In genomic region chr5:178859625-178860521, GRCh38 we compare ENCODE assay signal across 8 cellular contexts. TPM values are rescaled to one million over a fixed set of nuclear protein-coding genes. Genes with fewer than 3 reads are reported as not detected.
DNase-seq lines count a peak whose midpoint lies in the region; ATAC-seq, FAIRE-seq and TF ChIP-seq lines count a peak whose summit lies in the region.

Gene ZNF354B (plus strand): TSS chr5:178859953. CDS start chr5:178861048, 1,095 bp downstream.

- H3K36me3 ChIP-seq in keratinocyte (ENCODE audit: control insufficient read depth in 2 of 2, extremely low read depth in 1 of 2, insufficient read depth in 2 of 2, low read length in 2 of 2), result peaks cover 1 to 3% of the 10 kb centered on the region in 2 experiments

- DNase-seq in AG09309 (ENCODE audit: low read depth), result peak; percentile 74
- peak; percentile 94 for DNase-seq in NCI-H345 (lab: John Stamatoyannopoulos, UW)
- DNase-seq in cerebellar nuclear complex (lab: John Stamatoyannopoulos, UW), result peak; percentile 41 to 81
- peak; percentile 59 for DNase-seq in keratinocyte (ENCODE audit: low read depth, low spot score)
- DNase-seq in stimulated activated CD4-positive, alpha-beta T cell treated with anti-CD3 and anti-CD28 coated beads, Interleukin-12 subunit alpha, Interleukin-12 subunit beta, amount 100 ng/mL, for 48 hours (ENCODE audit: low read depth in 2 of 3, low spot score in 1 of 3), result peak; percentile 74 to 82 (median 78)

- peak within 1 kb of the TSS; percentile 56 for H3K4me3 ChIP-seq in AG09309 (ENCODE audit: control insufficient read depth, low read depth, low read length)
- peak within 1 kb of the TSS; percentile 62 to 73 (median 71) for H3K4me3 ChIP-seq in keratinocyte (ENCODE audit: control insufficient read depth in 2 of 3, extremely low read depth in 1 of 3, insufficient read depth in 2 of 3, low read depth in 1 of 3, low read length in 3 of 3)

- peak; percentile 98 for ATAC-seq in HG03175 (IDR thresholded peaks at IDR 0.05; ENCODE audit: unreplicated experiment)
- peak; percentile 98 to 99 for ATAC-seq in activated CD4-positive, CD25-positive, alpha-beta regulatory T cell treated with anti-CD3 and anti-CD28 coated beads, Interleukin-2, amount 50 U/mL, for 24 hours

- peak; percentile 17 for TF ChIP-seq CTCF in AG09309 (IDR thresholded peaks at IDR 0.05; ENCODE audit: control insufficient read depth, insufficient read depth, low read depth, low read length, missing control alignments)
- TF ChIP-seq CTCF in keratinocyte (optimal IDR thresholded peaks at IDR 0.05 in 1 of 3, IDR thresholded peaks at IDR 0.05 in 1 of 3, conservative IDR thresholded peaks at IDR 0.05 in 1 of 3; ENCODE audit: extremely low read depth in 1 of 3, insufficient read depth in 2 of 3, low read length in 3 of 3), result peak in 2 of 3 experiments; percentile 7 to 15

- no peaks in the 10 kb centered on the region for H4K20me1 ChIP-seq in keratinocyte (ENCODE audit: control insufficient read depth, extremely low read depth, insufficient read depth, low read length)

- peak within 1 kb of the TSS; percentile 74 for H3K9ac ChIP-seq in keratinocyte (ENCODE audit: control insufficient read depth, extremely low read depth, insufficient read depth, low read length)

- peak within 1 kb of the TSS; percentile 48 for H2AFZ ChIP-seq in keratinocyte (ENCODE audit: control insufficient read depth, low read length)

- H3K4me1 ChIP-seq in keratinocyte (ENCODE audit: control insufficient read depth, extremely low read depth, insufficient read depth, low read length), result peaks cover 6% of the 10 kb centered on the region

- H3K9me3 ChIP-seq in keratinocyte (ENCODE audit: control insufficient read depth, low read depth, low read length), result peaks cover 2% of the 10 kb centered on the region

- H3K4me2 ChIP-seq in keratinocyte (ENCODE audit: control insufficient read depth, extremely low read depth, insufficient read depth, low read depth, low read length), result peak within 1 kb of the TSS; percentile 74

- H3K79me2 ChIP-seq in keratinocyte (ENCODE audit: control insufficient read depth, insufficient read depth, low read length), result peaks cover 23% of the 10 kb centered on the region

- TF ChIP-seq POLR2A in GM18951 (IDR thresholded peaks at IDR 0.05; ENCODE audit: extremely low read depth, insufficient read depth, insufficient read length), result peak; percentile 64

- no peaks in the 10 kb centered on the region for H3K9me1 ChIP-seq in keratinocyte (ENCODE audit: control insufficient read depth, extremely low read depth, insufficient read depth, low read length)

- peak; percentile 29 for FAIRE-seq in keratinocyte (lab: Jason Lieb, UNC)

- H3K27me3 ChIP-seq in keratinocyte (ENCODE audit: control insufficient read depth, extremely low read depth, insufficient read depth, low read length), result no peaks in the 10 kb centered on the region

- peak within 1 kb of the TSS; percentile 56 for H3K27ac ChIP-seq in keratinocyte (ENCODE audit: control insufficient read depth, insufficient read depth, low read length)

- in situ Hi-C loops in GM18951 (cut with MboI; ENCODE audit: low sequenced_read_pairs, unreplicated experiment), result no loop called here

- dilution Hi-C loops in keratinocyte (cut with MboI; ENCODE audit: extremely low pct_ligation_motif_present, low sequenced_read_pairs), result no loop called here

RNA-seq across cellular contexts. Expression of gene ZNF354B, which starts in this region (rescaled TPM):
- polyA plus RNA-seq in keratinocyte, result 6.4 to 10.2 TPM (median 8.6 TPM) in 3 replicates
- polyA plus RNA-seq in keratinocyte (2011; ENCODE audit: low read depth), result 5.0 TPM
- 1.6 and 3.2 TPM in 2 replicates for polyA plus RNA-seq in keratinocyte (2011; cell fraction: cytosol; rRNA removed)
- polyA plus RNA-seq in keratinocyte (2011; cell fraction: nucleus; rRNA removed), result 25.6 and 29.6 TPM in 2 replicates
- 4.2 and 5.4 TPM in 2 replicates for polyA plus RNA-seq in keratinocyte (2012; ENCODE audit: low replicate concordance)
- polyA minus RNA-seq in keratinocyte, result 4.4 to 8.7 TPM in 2 of 3 replicates, not detected in the other
- polyA minus RNA-seq in keratinocyte (2011; cell fraction: cytosol; rRNA and poly(A)+ RNA removed), result 1.9 TPM
- 6.6 and 12.5 TPM in 2 replicates for polyA minus RNA-seq in keratinocyte (2011; cell fraction: nucleus; rRNA and poly(A)+ RNA removed)

Comparison
In these comparisons a context has a peak if more than half of its experiments do, and no peak if none do; other contexts are left out.
1. Peak in every context shown above with its lines: DNase-seq, ATAC-seq, H3K4me3 ChIP-seq and H3K27ac ChIP-seq.